Comparison of ENCODE assay signal across 1 cellular context in the genomic region with DNA sequence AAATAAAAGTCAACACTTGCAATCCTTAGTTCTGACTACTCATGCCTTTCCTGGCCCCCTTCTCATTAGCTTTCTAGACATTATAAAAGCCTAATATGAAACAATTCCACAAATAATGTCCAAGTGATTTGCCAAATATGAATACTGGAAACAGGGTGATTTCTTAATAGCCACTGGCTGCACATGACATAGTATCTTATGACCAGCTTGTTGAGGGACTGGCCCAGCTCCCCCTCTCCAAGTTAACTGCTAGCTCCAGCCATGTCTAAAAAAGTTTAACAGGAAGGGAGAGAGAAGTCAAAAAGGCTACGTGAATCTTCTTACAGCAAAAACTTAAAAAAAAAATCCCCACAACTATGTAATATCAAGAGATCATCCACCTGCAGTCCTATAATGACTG.
A peak's percentile ranks its signal among the peaks of the same experiment; 100 is the strongest.
TF ChIP-seq lines count a peak whose summit lies in the region.

No MANE protein-coding gene starts in this region.

TF ChIP-seq in GM12878, 131 proteins besides CTCF, POLR2A, EP300 and RAD21:
- TF ChIP-seq ZBED1 (IDR thresholded peaks at IDR 0.05; ENCODE audit: borderline replicate concordance) (no peak), PBX3 (IDR thresholded peaks at IDR 0.05; ENCODE audit: insufficient replicate concordance, low read depth, low read length) (no peak), YY1 (IDR thresholded peaks at IDR 0.05; ENCODE audit: low read depth, low read length) (no peak), ZBTB11 (CRISPR knock-in tag; IDR thresholded peaks at IDR 0.05) (no peak), RAD51 (IDR thresholded peaks at IDR 0.05) (peak; percentile 61), ATF2 (IDR thresholded peaks at IDR 0.05; ENCODE audit: low read length) (no peak), EED (IDR thresholded peaks at IDR 0.05; ENCODE audit: low read depth) (no peak), MXI1 (IDR thresholded peaks at IDR 0.05; ENCODE audit: low read depth, low read length) (no peak), BHLHE40 (IDR thresholded peaks at IDR 0.05; ENCODE audit: borderline replicate concordance in 1 of 2, low read depth in 2 of 2, low read length in 1 of 2) (peak in 1 of 2 experiments; percentile 25; a peak in 1 of 4 replicates)
